ENCODE assay signal across 8 cellular contexts in genomic region chr19:30222428-30222873, GRCh38.
DNase-seq lines count a peak whose midpoint lies in the region; ATAC-seq and TF ChIP-seq lines count a peak whose summit lies in the region.

No MANE protein-coding gene starts in this region.

- no peaks in the 10 kb centered on the region for H3K4me1 ChIP-seq in foreskin keratinocyte

- no peaks in the 10 kb centered on the region for H3K36me3 Mint-ChIP-seq in progenitor cell of endocrine pancreas (ENCODE audit: insufficient read depth)

- H3K27ac Mint-ChIP-seq in progenitor cell of endocrine pancreas = no peak overlapping the region

- DNase-seq in GM12865 (ENCODE audit: low read depth) (peak; percentile 9), NAMALWA (ENCODE audit: low spot score) (peak; percentile 25), foreskin keratinocyte (no peak), progenitor cell of endocrine pancreas (ENCODE audit: low spot score, unreplicated experiment) (peak; percentile 43), kidney tubule cell (ENCODE audit: low spot score) (no peak), NCI-H524 (lab: John Stamatoyannopoulos, UW) (no peak), LoVo (ENCODE audit: low spot score) (no peak)

- peaks cover 72% of the 10 kb centered on the region for H3K27me3 Mint-ChIP-seq in progenitor cell of endocrine pancreas

- H3K4me3 ChIP-seq in GM12865 (ENCODE audit: low read depth, low read length) = no peak overlapping the region

- no peaks in the 10 kb centered on the region for H3K9me3 Mint-ChIP-seq in progenitor cell of endocrine pancreas (ENCODE audit: low read depth)

- H3K27me3 ChIP-seq in foreskin keratinocyte = peaks cover 51% of the 10 kb centered on the region

- ATAC-seq in foreskin keratinocyte = no peak
- no peak for ATAC-seq in GM19463 (IDR thresholded peaks at IDR 0.05; ENCODE audit: unreplicated experiment)

- TF ChIP-seq CTCF in GM12865 (IDR thresholded peaks at IDR 0.05; ENCODE audit: insufficient read depth, low read depth, low read length, missing control alignments) (peak; percentile 73), foreskin keratinocyte (conservative IDR thresholded peaks at IDR 0.05) (peak; percentile 45), progenitor cell of endocrine pancreas (IDR thresholded peaks at IDR 0.05; ENCODE audit: unreplicated experiment) (peak; percentile 87)

- H3K4me3 Mint-ChIP-seq in progenitor cell of endocrine pancreas (ENCODE audit: low read depth) = no peak overlapping the region

- peaks cover 16% of the 10 kb centered on the region for H3K4me1 Mint-ChIP-seq in progenitor cell of endocrine pancreas (ENCODE audit: low read depth)

- no peak overlapping the region for H3K27ac ChIP-seq in foreskin keratinocyte

Comparison
In these comparisons a context has a peak if more than half of its experiments do, and no peak if none do; other contexts are left out.
1. DNase-seq: peak in GM12865 (single experiment), NAMALWA (single experiment) and progenitor cell of endocrine pancreas (single experiment); none in foreskin keratinocyte (0 of 2), kidney tubule cell (single experiment), NCI-H524 (0 of 2) and LoVo (single experiment).
2. Peak in every context shown above with its lines, with median percentiles within 50 percentile points of each other: CTCF ChIP-seq.